Comparison of ENCODE assay signal across 1 cellular context in genomic region chr10:89701238-89702120, GRCh38.
A peak's percentile ranks its signal among the peaks of the same experiment; 100 is the strongest.
TF ChIP-seq lines count a peak whose summit lies in the region.

Gene KIF20B, plus strand, starts transcription at chr10:89701590. Its CDS starts 3,705 bp downstream, at chr10:89705295.

TF ChIP-seq in GM12878, 131 proteins besides CTCF, POLR2A, EP300 and RAD21 (continued from another document and continues in another):
- TF ChIP-seq, protein P1, sequence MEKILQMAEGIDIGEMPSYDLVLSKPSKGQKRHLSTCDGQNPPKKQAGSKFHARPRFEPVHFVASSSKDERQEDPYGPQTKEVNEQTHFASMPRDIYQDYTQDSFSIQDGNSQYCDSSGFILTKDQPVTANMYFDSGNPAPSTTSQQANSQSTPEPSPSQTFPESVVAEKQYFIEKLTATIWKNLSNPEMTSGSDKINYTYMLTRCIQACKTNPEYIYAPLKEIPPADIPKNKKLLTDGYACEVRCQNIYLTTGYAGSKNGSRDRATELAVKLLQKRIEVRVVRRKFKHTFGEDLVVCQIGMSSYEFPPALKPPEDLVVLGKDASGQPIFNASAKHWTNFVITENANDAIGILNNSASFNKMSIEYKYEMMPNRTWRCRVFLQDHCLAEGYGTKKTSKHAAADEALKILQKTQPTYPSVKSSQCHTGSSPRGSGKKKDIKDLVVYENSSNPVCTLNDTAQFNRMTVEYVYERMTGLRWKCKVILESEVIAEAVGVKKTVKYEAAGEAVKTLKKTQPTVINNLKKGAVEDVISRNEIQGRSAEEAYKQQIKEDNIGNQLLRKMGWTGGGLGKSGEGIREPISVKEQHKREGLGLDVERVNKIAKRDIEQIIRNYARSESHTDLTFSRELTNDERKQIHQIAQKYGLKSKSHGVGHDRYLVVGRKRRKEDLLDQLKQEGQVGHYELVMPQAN (conservative IDR thresholded peaks at IDR 0.05): peak; percentile 100
- no peak for TF ChIP-seq ATF3 (IDR thresholded peaks at IDR 0.05; ENCODE audit: borderline replicate concordance, extremely low read depth, low read depth, low read length)
- no peak for TF ChIP-seq TCF3 (IDR thresholded peaks at IDR 0.05; ENCODE audit: borderline replicate concordance, insufficient read depth, low read depth, low read length)
- TF ChIP-seq, protein P2, sequence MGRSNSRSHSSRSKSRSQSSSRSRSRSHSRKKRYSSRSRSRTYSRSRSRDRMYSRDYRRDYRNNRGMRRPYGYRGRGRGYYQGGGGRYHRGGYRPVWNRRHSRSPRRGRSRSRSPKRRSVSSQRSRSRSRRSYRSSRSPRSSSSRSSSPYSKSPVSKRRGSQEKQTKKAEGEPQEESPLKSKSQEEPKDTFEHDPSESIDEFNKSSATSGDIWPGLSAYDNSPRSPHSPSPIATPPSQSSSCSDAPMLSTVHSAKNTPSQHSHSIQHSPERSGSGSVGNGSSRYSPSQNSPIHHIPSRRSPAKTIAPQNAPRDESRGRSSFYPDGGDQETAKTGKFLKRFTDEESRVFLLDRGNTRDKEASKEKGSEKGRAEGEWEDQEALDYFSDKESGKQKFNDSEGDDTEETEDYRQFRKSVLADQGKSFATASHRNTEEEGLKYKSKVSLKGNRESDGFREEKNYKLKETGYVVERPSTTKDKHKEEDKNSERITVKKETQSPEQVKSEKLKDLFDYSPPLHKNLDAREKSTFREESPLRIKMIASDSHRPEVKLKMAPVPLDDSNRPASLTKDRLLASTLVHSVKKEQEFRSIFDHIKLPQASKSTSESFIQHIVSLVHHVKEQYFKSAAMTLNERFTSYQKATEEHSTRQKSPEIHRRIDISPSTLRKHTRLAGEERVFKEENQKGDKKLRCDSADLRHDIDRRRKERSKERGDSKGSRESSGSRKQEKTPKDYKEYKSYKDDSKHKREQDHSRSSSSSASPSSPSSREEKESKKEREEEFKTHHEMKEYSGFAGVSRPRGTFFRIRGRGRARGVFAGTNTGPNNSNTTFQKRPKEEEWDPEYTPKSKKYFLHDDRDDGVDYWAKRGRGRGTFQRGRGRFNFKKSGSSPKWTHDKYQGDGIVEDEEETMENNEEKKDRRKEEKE (IDR thresholded peaks at IDR 0.05): no peak
- peak; percentile 95 for TF ChIP-seq HDAC2 (IDR thresholded peaks at IDR 0.05)
- no peak for TF ChIP-seq RBBP5 (conservative IDR thresholded peaks at IDR 0.05)
- TF ChIP-seq SRF (IDR thresholded peaks at IDR 0.05; ENCODE audit: low read depth in 2 of 2, low read length in 2 of 2): 0 out of 4 replicates have a peak, but pooled peaks have one; percentile 1 to 49
- TF ChIP-seq NFIC (IDR thresholded peaks at IDR 0.05; ENCODE audit: low read depth, low read length): 0 out of 2 replicates have a peak, but pooled peaks have one; percentile 19
- no peak for TF ChIP-seq SKIL (IDR thresholded peaks at IDR 0.05; ENCODE audit: low read depth, poor library complexity, severe bottlenecking)
- TF ChIP-seq SIN3A (IDR thresholded peaks at IDR 0.05; ENCODE audit: low read depth, low read length): peak; percentile 100
- peak; percentile 69 for TF ChIP-seq POLR2AphosphoS2 (IDR thresholded peaks at IDR 0.05; ENCODE audit: low read depth, low read length)
- no peak for TF ChIP-seq FOS (IDR thresholded peaks at IDR 0.05; ENCODE audit: borderline replicate concordance, extremely low read depth, insufficient read length)
- TF ChIP-seq IRF5 (IDR thresholded peaks at IDR 0.05; ENCODE audit: borderline replicate concordance): no peak
- no peak for TF ChIP-seq SUPT20H (IDR thresholded peaks at IDR 0.05; ENCODE audit: borderline replicate concordance, control insufficient read depth, low read depth, low read length)
- TF ChIP-seq BMI1 (IDR thresholded peaks at IDR 0.05; ENCODE audit: borderline replicate concordance): no peak
- TF ChIP-seq MTA3 (IDR thresholded peaks at IDR 0.05; ENCODE audit: borderline replicate concordance, low read length): no peak; the same call in 1 of the 2 replicates
- peak; percentile 77 for TF ChIP-seq GABPA (IDR thresholded peaks at IDR 0.05; ENCODE audit: low read depth)
- no peak for TF ChIP-seq CBX5 (IDR thresholded peaks at IDR 0.05; ENCODE audit: low read depth)
- TF ChIP-seq EGR1 (IDR thresholded peaks at IDR 0.05; ENCODE audit: borderline replicate concordance in 1 of 2, low read depth in 2 of 2, low read length in 2 of 2): peak in 1 of 2 experiments; percentile 79; a peak in 1 of 3 replicates
- peak; percentile 55; the same call in 2 of the 3 replicates for TF ChIP-seq POU2F2 (IDR thresholded peaks at IDR 0.05; ENCODE audit: borderline replicate concordance, low read depth, low read length)
- peak; percentile 79; the same call in 1 of the 2 replicates for TF ChIP-seq CHD2 (IDR thresholded peaks at IDR 0.05; ENCODE audit: borderline replicate concordance, low read depth, low read length)
- peak; percentile 78; the same call in 1 of the 2 replicates for TF ChIP-seq ZNF207 (IDR thresholded peaks at IDR 0.05; ENCODE audit: borderline replicate concordance)
- TF ChIP-seq ZBED1 (IDR thresholded peaks at IDR 0.05; ENCODE audit: borderline replicate concordance): no peak; the same call in 1 of the 2 replicates
- no peak for TF ChIP-seq USF1 (IDR thresholded peaks at IDR 0.05; ENCODE audit: borderline replicate concordance, extremely low read length, insufficient read depth, low read depth, low read length)
- TF ChIP-seq HDAC6 (IDR thresholded peaks at IDR 0.05; ENCODE audit: unreplicated experiment): peak; percentile 63
- TF ChIP-seq RAD51 (IDR thresholded peaks at IDR 0.05): no peak
- TF ChIP-seq CBFB (IDR thresholded peaks at IDR 0.05; ENCODE audit: low read depth): peak; percentile 50; the same call in 1 of the 2 replicates
- TF ChIP-seq EED (IDR thresholded peaks at IDR 0.05; ENCODE audit: low read depth): no peak; the same call in 1 of the 2 replicates
- no peak for TF ChIP-seq FOXK2 (IDR thresholded peaks at IDR 0.05)
- no peak for TF ChIP-seq ZBTB4 (CRISPR knock-in tag; IDR thresholded peaks at IDR 0.05)
- no peak for TF ChIP-seq ZBTB11 (CRISPR knock-in tag; IDR thresholded peaks at IDR 0.05)
- no peak for TF ChIP-seq ZNF384 (IDR thresholded peaks at IDR 0.05; ENCODE audit: borderline replicate concordance, low read depth, low read length)
- no peak for TF ChIP-seq ZNF24 (IDR thresholded peaks at IDR 0.05)
- TF ChIP-seq SMAD5 (IDR thresholded peaks at IDR 0.05; ENCODE audit: low read depth): peak; percentile 61
- TF ChIP-seq USF2 (IDR thresholded peaks at IDR 0.05; ENCODE audit: borderline replicate concordance, low read depth, low read length): no peak
- peak; percentile 32; the same call in 1 of the 2 replicates for TF ChIP-seq HCFC1 (IDR thresholded peaks at IDR 0.05; ENCODE audit: low read length)
- TF ChIP-seq SREBF1 (IDR thresholded peaks at IDR 0.05; ENCODE audit: low read length): no peak
- 0 out of 2 replicates have a peak, but pooled peaks have one; percentile 13 for TF ChIP-seq SPI1 (IDR thresholded peaks at IDR 0.05; ENCODE audit: borderline replicate concordance, insufficient read depth, low read depth, low read length)
- TF ChIP-seq IRF4 (IDR thresholded peaks at IDR 0.05; ENCODE audit: low read depth, low read length): no peak
- TF ChIP-seq SIX5 (IDR thresholded peaks at IDR 0.05; ENCODE audit: low read depth, low read length, severe bottlenecking): peak; percentile 14
- peak; percentile 63 for TF ChIP-seq ATF7 (IDR thresholded peaks at IDR 0.05; ENCODE audit: low read depth)
- no peak for TF ChIP-seq NFXL1 (IDR thresholded peaks at IDR 0.05; ENCODE audit: borderline replicate concordance)
- TF ChIP-seq MLLT1 (IDR thresholded peaks at IDR 0.05): peak; percentile 80
- no peak for TF ChIP-seq KDM1A (IDR thresholded peaks at IDR 0.05; ENCODE audit: borderline replicate concordance)
